Comparison of ENCODE assay signal across 1 cellular context in the genomic region with DNA sequence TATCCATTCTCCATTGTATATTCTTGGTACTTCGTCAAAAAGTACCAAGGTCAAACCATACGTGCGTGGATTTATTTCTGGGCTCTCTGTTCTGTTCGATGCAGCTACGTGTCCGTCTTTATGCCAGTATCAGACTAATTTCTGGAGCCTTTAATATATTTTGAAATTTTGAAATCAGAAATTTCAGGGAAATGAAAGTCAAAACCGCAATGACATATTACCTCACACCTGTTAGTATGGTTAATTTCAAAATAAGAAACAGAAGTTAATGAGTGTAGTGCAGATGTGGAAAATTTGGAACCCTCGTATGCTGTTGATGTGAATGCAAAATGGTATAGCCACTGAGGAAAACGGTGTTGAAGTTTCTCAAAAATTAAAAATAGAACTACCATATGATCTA.
TF ChIP-seq lines count a peak whose summit lies in the region.

No MANE protein-coding gene starts in this region.

TF ChIP-seq in GM12878, 131 proteins besides CTCF, POLR2A, EP300 and RAD21 (continued from another document):
- TF ChIP-seq REST (IDR thresholded peaks at IDR 0.05; ENCODE audit: low read depth, low read length) (no peak), RUNX3 (IDR thresholded peaks at IDR 0.05; ENCODE audit: low read length) (peak; percentile 82), TCF12 (IDR thresholded peaks at IDR 0.05; ENCODE audit: low read depth, low read length) (no peak), ZNF217 (IDR thresholded peaks at IDR 0.05) (no peak), SP1 (IDR thresholded peaks at IDR 0.05; ENCODE audit: low read depth, low read length) (no peak), SREBF1 (IDR thresholded peaks at IDR 0.05; ENCODE audit: low read length) (no peak), PRDM15 (CRISPR knock-in tag; IDR thresholded peaks at IDR 0.05) (no peak), NFXL1 (IDR thresholded peaks at IDR 0.05; ENCODE audit: borderline replicate concordance) (no peak), POU2F2 (IDR thresholded peaks at IDR 0.05; ENCODE audit: borderline replicate concordance, low read depth, low read length) (no peak), MYB (IDR thresholded peaks at IDR 0.05; ENCODE audit: borderline replicate concordance, low read depth, low read length) (no peak), SMARCA5 (IDR thresholded peaks at IDR 0.05) (no peak), RELB (IDR thresholded peaks at IDR 0.05; ENCODE audit: low read depth) (no peak), NR2C1 (IDR thresholded peaks at IDR 0.05) (no peak), SRF (IDR thresholded peaks at IDR 0.05; ENCODE audit: low read depth in 2 of 2, low read length in 2 of 2) (no peak), IKZF1 (conservative IDR thresholded peaks at IDR 0.05) (0 out of 2 replicates have a peak, but pooled peaks have one; percentile 24), CHD4 (IDR thresholded peaks at IDR 0.05) (no peak), SIX5 (IDR thresholded peaks at IDR 0.05; ENCODE audit: low read depth, low read length, severe bottlenecking) (no peak), NFIC (IDR thresholded peaks at IDR 0.05; ENCODE audit: low read depth, low read length) (peak; percentile 73; the same call in 1 of the 2 replicates), BRCA1 (IDR thresholded peaks at IDR 0.05; ENCODE audit: low read depth, low read length) (no peak), YBX1 (IDR thresholded peaks at IDR 0.05) (no peak), CBFB (IDR thresholded peaks at IDR 0.05; ENCODE audit: low read depth) (no peak), GATAD2B (conservative IDR thresholded peaks at IDR 0.05; ENCODE audit: low read depth) (no peak), ZNF207 (IDR thresholded peaks at IDR 0.05; ENCODE audit: borderline replicate concordance) (no peak)
- TF ChIP-seq, protein P1, sequence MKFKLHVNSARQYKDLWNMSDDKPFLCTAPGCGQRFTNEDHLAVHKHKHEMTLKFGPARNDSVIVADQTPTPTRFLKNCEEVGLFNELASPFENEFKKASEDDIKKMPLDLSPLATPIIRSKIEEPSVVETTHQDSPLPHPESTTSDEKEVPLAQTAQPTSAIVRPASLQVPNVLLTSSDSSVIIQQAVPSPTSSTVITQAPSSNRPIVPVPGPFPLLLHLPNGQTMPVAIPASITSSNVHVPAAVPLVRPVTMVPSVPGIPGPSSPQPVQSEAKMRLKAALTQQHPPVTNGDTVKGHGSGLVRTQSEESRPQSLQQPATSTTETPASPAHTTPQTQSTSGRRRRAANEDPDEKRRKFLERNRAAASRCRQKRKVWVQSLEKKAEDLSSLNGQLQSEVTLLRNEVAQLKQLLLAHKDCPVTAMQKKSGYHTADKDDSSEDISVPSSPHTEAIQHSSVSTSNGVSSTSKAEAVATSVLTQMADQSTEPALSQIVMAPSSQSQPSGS (IDR thresholded peaks at IDR 0.05; ENCODE audit: low read length): peak; percentile 57
- TF ChIP-seq, protein P2, sequence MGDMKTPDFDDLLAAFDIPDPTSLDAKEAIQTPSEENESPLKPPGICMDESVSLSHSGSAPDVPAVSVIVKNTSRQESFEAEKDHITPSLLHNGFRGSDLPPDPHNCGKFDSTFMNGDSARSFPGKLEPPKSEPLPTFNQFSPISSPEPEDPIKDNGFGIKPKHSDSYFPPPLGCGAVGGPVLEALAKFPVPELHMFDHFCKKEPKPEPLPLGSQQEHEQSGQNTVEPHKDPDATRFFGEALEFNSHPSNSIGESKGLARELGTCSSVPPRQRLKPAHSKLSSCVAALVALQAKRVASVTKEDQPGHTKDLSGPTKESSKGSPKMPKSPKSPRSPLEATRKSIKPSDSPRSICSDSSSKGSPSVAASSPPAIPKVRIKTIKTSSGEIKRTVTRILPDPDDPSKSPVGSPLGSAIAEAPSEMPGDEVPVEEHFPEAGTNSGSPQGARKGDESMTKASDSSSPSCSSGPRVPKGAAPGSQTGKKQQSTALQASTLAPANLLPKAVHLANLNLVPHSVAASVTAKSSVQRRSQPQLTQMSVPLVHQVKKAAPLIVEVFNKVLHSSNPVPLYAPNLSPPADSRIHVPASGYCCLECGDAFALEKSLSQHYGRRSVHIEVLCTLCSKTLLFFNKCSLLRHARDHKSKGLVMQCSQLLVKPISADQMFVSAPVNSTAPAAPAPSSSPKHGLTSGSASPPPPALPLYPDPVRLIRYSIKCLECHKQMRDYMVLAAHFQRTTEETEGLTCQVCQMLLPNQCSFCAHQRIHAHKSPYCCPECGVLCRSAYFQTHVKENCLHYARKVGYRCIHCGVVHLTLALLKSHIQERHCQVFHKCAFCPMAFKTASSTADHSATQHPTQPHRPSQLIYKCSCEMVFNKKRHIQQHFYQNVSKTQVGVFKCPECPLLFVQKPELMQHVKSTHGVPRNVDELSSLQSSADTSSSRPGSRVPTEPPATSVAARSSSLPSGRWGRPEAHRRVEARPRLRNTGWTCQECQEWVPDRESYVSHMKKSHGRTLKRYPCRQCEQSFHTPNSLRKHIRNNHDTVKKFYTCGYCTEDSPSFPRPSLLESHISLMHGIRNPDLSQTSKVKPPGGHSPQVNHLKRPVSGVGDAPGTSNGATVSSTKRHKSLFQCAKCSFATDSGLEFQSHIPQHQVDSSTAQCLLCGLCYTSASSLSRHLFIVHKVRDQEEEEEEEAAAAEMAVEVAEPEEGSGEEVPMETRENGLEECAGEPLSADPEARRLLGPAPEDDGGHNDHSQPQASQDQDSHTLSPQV (IDR thresholded peaks at IDR 0.05): no peak
- TF ChIP-seq, protein P3, sequence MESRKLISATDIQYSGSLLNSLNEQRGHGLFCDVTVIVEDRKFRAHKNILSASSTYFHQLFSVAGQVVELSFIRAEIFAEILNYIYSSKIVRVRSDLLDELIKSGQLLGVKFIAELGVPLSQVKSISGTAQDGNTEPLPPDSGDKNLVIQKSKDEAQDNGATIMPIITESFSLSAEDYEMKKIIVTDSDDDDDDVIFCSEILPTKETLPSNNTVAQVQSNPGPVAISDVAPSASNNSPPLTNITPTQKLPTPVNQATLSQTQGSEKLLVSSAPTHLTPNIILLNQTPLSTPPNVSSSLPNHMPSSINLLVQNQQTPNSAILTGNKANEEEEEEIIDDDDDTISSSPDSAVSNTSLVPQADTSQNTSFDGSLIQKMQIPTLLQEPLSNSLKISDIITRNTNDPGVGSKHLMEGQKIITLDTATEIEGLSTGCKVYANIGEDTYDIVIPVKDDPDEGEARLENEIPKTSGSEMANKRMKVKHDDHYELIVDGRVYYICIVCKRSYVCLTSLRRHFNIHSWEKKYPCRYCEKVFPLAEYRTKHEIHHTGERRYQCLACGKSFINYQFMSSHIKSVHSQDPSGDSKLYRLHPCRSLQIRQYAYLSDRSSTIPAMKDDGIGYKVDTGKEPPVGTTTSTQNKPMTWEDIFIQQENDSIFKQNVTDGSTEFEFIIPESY (IDR thresholded peaks at IDR 0.05): no peak
